ENCODE assay signal across 13 cellular contexts in genomic region chr16:24991349-24991748, GRCh38. TPM values are rescaled to one million over a fixed set of nuclear protein-coding genes. Genes with fewer than 3 reads are reported as not detected.
A peak's percentile ranks its signal among the peaks of the same experiment; 100 is the strongest.
DNase-seq lines count a peak whose midpoint lies in the region; ATAC-seq and TF ChIP-seq lines count a peak whose summit lies in the region.
"Had no signal": no experiment of that assay in that cellular context is flagged by ENCODE, and none has a peak within 500 bp of the region (broad histone marks: within the 10 kb centered on the region; RNA-seq: fewer than 3 reads in every experiment).

No MANE protein-coding gene starts in this region.

- ATAC-seq in Panc1 (peak; percentile 4; the same call in 1 of the 2 replicates), naive B cell (ENCODE audit: low read depth in 2 of 2) (no peak), HG03565 (IDR thresholded peaks at IDR 0.05; ENCODE audit: unreplicated experiment) (no peak)
- no peak for ATAC-seq in effector memory CD8-positive, alpha-beta T cell (replicated peaks)
- ATAC-seq: activated T-cell treated with anti-CD3 and anti-CD28 coated beads, Interleukin-2, amount 50 U/mL, for 4 hours had no signal

- 31 to 53% methylated on average over 5 of the region's 5 CpGs for WGBS in testis, 2 donors

- POLR2A ChIA-PET in Panc1 (lab: Charles Lee) = no interaction called here

- peaks cover 97% of the 10 kb centered on the region for H3K4me1 ChIP-seq in Panc1 (ENCODE audit: control insufficient read depth, insufficient read depth, low read length)
- H3K4me1 ChIP-seq in testis = peaks cover 68% of the 10 kb centered on the region
- H3K4me1 ChIP-seq in Karpas-422 (ENCODE audit: low read length) = peaks cover 54% of the 10 kb centered on the region

- no peaks in the 10 kb centered on the region for H3K9me2 ChIP-seq in Karpas-422 (replicated peaks; ENCODE audit: insufficient read depth, low read length)

- no peak overlapping the region for H2AFZ ChIP-seq in Karpas-422 (ENCODE audit: low read length)

- CTCF ChIA-PET in Panc1 (lab: Charles Lee) = interaction anchor here (0.5 to 1.5 kb wide), 2 partner anchors 23 to 24 kb away, joined by 5 to 7 read pairs; partner anchors contain the start of gene ARHGAP17

- no peak for TF ChIP-seq CTCF in Panc1 (IDR thresholded peaks at IDR 0.05)
- no peak for TF ChIP-seq CTCF in testis (IDR thresholded peaks at IDR 0.05)

- peak overlapping the region; percentile 60 to 84 (median 76) for H3K27ac Mint-ChIP-seq in naive B cell
- H3K27ac Mint-ChIP-seq in effector memory CD8-positive, alpha-beta T cell = peak overlapping the region in 1 of 2 donors; percentile 5
- H3K27ac Mint-ChIP-seq: activated CD4-positive, alpha-beta T cell treated with anti-CD3 and anti-CD28 coated beads, Interleukin-2, amount 10 ng/mL, durations not matched to agents 24 days and 14 days had no signal

- no peak overlapping the region for H3K4me2 ChIP-seq in Karpas-422 (ENCODE audit: low read depth, low read length, poor library complexity, severe bottlenecking)

- DNase-seq in Panc1 (ENCODE audit: low read depth, low spot score) (no peak), naive B cell (no peak), testis (peak; percentile 33), Karpas-422 (no peak), OCI-M1 (lab: John Stamatoyannopoulos, UW) (no peak)
- DNase-seq in effector memory CD8-positive, alpha-beta T cell = no peak
- DNase-seq: activated CD4-positive, alpha-beta T cell treated with anti-CD3 and anti-CD28 coated beads, Interleukin-2, amount 10 ng/mL, durations not matched to agents 24 days and 14 days; activated T-cell treated with anti-CD3 and anti-CD28 coated beads, Interleukin-2, amount 50 U/mL, for 4 hours; NCI-H187; NCI-H524; RPMI8226 had no signal

- no peak for TF ChIP-seq POLR2A in testis (IDR thresholded peaks at IDR 0.05)

- peaks cover 0 to 6% of the 10 kb centered on the region in 2 donors for H3K36me3 Mint-ChIP-seq in naive B cell
- H3K36me3 Mint-ChIP-seq in effector memory CD8-positive, alpha-beta T cell (ENCODE audit: insufficient read depth) = peaks cover 12% of the 10 kb centered on the region

- peak overlapping the region; percentile 3 to 74 (median 59) for H3K4me3 Mint-ChIP-seq in naive B cell
- no peak overlapping the region for H3K4me3 Mint-ChIP-seq in effector memory CD8-positive, alpha-beta T cell
- H3K4me3 Mint-ChIP-seq: activated CD4-positive, alpha-beta T cell treated with anti-CD3 and anti-CD28 coated beads, Interleukin-2, amount 10 ng/mL, durations not matched to agents 24 days and 14 days; activated T-cell treated with anti-CD3 and anti-CD28 coated beads, Interleukin-2, amount 50 U/mL, for 4 hours had no signal

- peaks cover 91% of the 10 kb centered on the region for H3K79me2 ChIP-seq in Karpas-422 (ENCODE audit: low read length)

- intact Hi-C loops in Panc1 (cut with micrococcal nuclease; ENCODE audit: unreplicated experiment) = no loop called here
- intact Hi-C loops in testis (cut with DNase I; ENCODE audit: low total_unique reads) = no loop called here

- no peaks in the 10 kb centered on the region for H3K27me3 Mint-ChIP-seq in naive B cell
- no peaks in the 10 kb centered on the region for H3K27me3 Mint-ChIP-seq in effector memory CD8-positive, alpha-beta T cell
- H3K27me3 Mint-ChIP-seq: activated CD4-positive, alpha-beta T cell treated with anti-CD3 and anti-CD28 coated beads, Interleukin-2, amount 10 ng/mL, durations not matched to agents 24 days and 14 days had no signal

- in situ Hi-C loops in Panc1 (cut with HindIII; ENCODE audit: low pct_unique_long_range_greater_than_20kb, low sequenced_read_pairs) = no loop called here

- H3K9me3 ChIP-seq in Panc1 (ENCODE audit: control insufficient read depth, insufficient read depth, low read depth, low read length) (no peaks in the 10 kb centered on the region), testis (no peaks in the 10 kb centered on the region), Karpas-422 (ENCODE audit: low read length) (no peaks in the 10 kb centered on the region)

- H3K4me3 ChIP-seq in Panc1 (ENCODE audit: low read depth in 2 of 2, low read length in 2 of 2) (peak overlapping the region in 1 of 2 experiments; percentile 12; a peak in 1 of 4 replicates), testis (no peak overlapping the region), Karpas-422 (ENCODE audit: low read length) (no peak overlapping the region)

- H3K27ac ChIP-seq in Panc1 (ENCODE audit: low read length) (peak overlapping the region; percentile 92), cingulate gyrus (ENCODE audit: low read depth, low read length) (peak overlapping the region; percentile 94), testis (peak overlapping the region; percentile 61 to 68), Karpas-422 (ENCODE audit: low read length) (no peak overlapping the region)

- H4K20me1 ChIP-seq in Karpas-422 (ENCODE audit: insufficient read depth, low read depth, low read length) = peaks cover 57% of the 10 kb centered on the region

- no peaks in the 10 kb centered on the region for H3K9me3 Mint-ChIP-seq in naive B cell
- no peaks in the 10 kb centered on the region for H3K9me3 Mint-ChIP-seq in effector memory CD8-positive, alpha-beta T cell
- H3K9me3 Mint-ChIP-seq: activated CD4-positive, alpha-beta T cell treated with anti-CD3 and anti-CD28 coated beads, Interleukin-2, amount 10 ng/mL, durations not matched to agents 24 days and 14 days; activated T-cell treated with anti-CD3 and anti-CD28 coated beads, Interleukin-2, amount 50 U/mL, for 4 hours had no signal

- H3K27me3 ChIP-seq in Panc1 (ENCODE audit: control insufficient read depth, insufficient read depth, low read length) (no peaks in the 10 kb centered on the region), testis (no peaks in the 10 kb centered on the region), Karpas-422 (ENCODE audit: low read length) (no peaks in the 10 kb centered on the region)

- H3K9ac ChIP-seq in Karpas-422 (ENCODE audit: low read length) = no peak overlapping the region

- BruUV-seq in Panc1 (replicated peaks; lab: Mats Ljungman, UMichigan) = no TSS peak

- H3K4me1 Mint-ChIP-seq in naive B cell = peaks cover 78 to 98% (median 93%) of the 10 kb centered on the region in 3 donors
- peaks cover 51 to 64% of the 10 kb centered on the region in 2 donors for H3K4me1 Mint-ChIP-seq in effector memory CD8-positive, alpha-beta T cell (ENCODE audit: low read depth in 2 of 2)

- H3K36me3 ChIP-seq in Panc1 (ENCODE audit: control insufficient read depth, insufficient read depth, low read length) (no peaks in the 10 kb centered on the region), testis (ENCODE audit: low read depth, missing control alignments) (no peaks in the 10 kb centered on the region), Karpas-422 (ENCODE audit: insufficient read depth, low read length) (no peaks in the 10 kb centered on the region)

RNA-seq across cellular contexts. Expression of gene ARHGAP17, which starts 23.8 kb away (rescaled TPM):
- total RNA-seq in Panc1 (2021; ENCODE audit: unreplicated experiment) = 113 TPM
- polyA plus RNA-seq in Panc1 (2012; ENCODE audit: insufficient read length) = 75.4 TPM
- 100 to 1,000 TPM in 4 of 6 donors, 10 to 100 TPM in 2; 90.5 to 200 (median 115) TPM for polyA plus RNA-seq in naive B cell (ENCODE audit: low read depth in 6 of 6)
- total RNA-seq in testis = 100 to 1,000 TPM; 123 to 124 TPM
- polyA plus RNA-seq in testis (ENCODE audit: insufficient read depth, low read depth, low replicate concordance) = 62.7 TPM
- total RNA-seq in Karpas-422 (2014; rRNA removed; shearing (Covaris generic); ENCODE audit: low replicate concordance) = 34.2 and 35.2 TPM in 2 replicates

Comparison
In these comparisons a context has a peak if more than half of its experiments do, and no peak if none do; other contexts are left out.
1. H3K4me3 Mint-ChIP-seq: peak in naive B cell (8 of 8); none in effector memory CD8-positive, alpha-beta T cell (0 of 2).